27 cellular contexts compared by ENCODE assay signal in genomic region chr13:79932556-79932955, GRCh38.
"Had no signal": no experiment of that assay in that cellular context is flagged by ENCODE, and none has a peak within 500 bp of the region (broad histone marks: within the 10 kb centered on the region; RNA-seq: fewer than 3 reads in every experiment).

No MANE protein-coding gene starts in this region.

- ATAC-seq: activated CD4-positive, alpha-beta T cell treated with anti-CD3 and anti-CD28 coated beads for 36 hours; activated T-cell treated with anti-CD3 and anti-CD28 coated beads, Interleukin-2, amount 50 U/mL, for 4 hours; activated T-helper 17 cell treated with anti-CD3 and anti-CD28 coated beads, Interleukin-2, amount 50 U/mL, for 72 hours; esophagus mucosa; T-helper 17 cell had no signal

- H3K36me3 ChIP-seq: brain microvascular endothelial cell had no signal

- H3K4me3 Mint-ChIP-seq: activated CD4-positive, alpha-beta memory T cell treated with anti-CD3 and anti-CD28 coated beads for 36 hours; activated CD4-positive, alpha-beta T cell treated with anti-CD3 and anti-CD28 coated beads for 36 hours; activated CD4-positive, alpha-beta T cell treated with anti-CD3 and anti-CD28 coated beads, Interleukin-2, amount 10 ng/mL, durations not matched to agents 24 days and 14 days; activated naive CD8-positive, alpha-beta T cell; activated T-cell treated with anti-CD3 and anti-CD28 coated beads, Interleukin-2, amount 50 U/mL, for 4 hours; activated T-helper 17 cell treated with anti-CD3 and anti-CD28 coated beads, Interleukin-2, amount 50 U/mL, for 72 hours; central memory CD8-positive, alpha-beta T cell; T-helper 17 cell; T-helper 2 cell treated with Interferon-gamma antibody and Interleukin-4, amounts not matched to agents 5 μg/mL and 100 μg/mL, for 36 hours had no signal

- H3K4me3 ChIP-seq: coronary artery had no signal

- H3K27ac ChIP-seq: brain microvascular endothelial cell, coronary artery had no signal

- H3K36me3 Mint-ChIP-seq: activated CD4-positive, alpha-beta memory T cell treated with anti-CD3 and anti-CD28 coated beads for 36 hours; activated naive CD8-positive, alpha-beta T cell had no signal

- H3K27me3 ChIP-seq: brain microvascular endothelial cell had no signal

- H3K27ac Mint-ChIP-seq: activated CD4-positive, alpha-beta memory T cell treated with anti-CD3 and anti-CD28 coated beads for 36 hours; activated CD4-positive, alpha-beta T cell treated with anti-CD3 and anti-CD28 coated beads for 36 hours; activated CD4-positive, alpha-beta T cell treated with anti-CD3 and anti-CD28 coated beads, Interleukin-2, amount 10 ng/mL, durations not matched to agents 24 days and 14 days; activated naive CD8-positive, alpha-beta T cell; activated T-helper 17 cell treated with anti-CD3 and anti-CD28 coated beads, Interleukin-2, amount 50 U/mL, for 72 hours; T-helper 17 cell; T-helper 2 cell treated with Interferon-gamma antibody and Interleukin-4, amounts not matched to agents 5 μg/mL and 100 μg/mL, for 36 hours had no signal

- DNase-seq: activated CD4-positive, alpha-beta memory T cell treated with anti-CD3 and anti-CD28 coated beads for 36 hours; activated CD4-positive, alpha-beta T cell treated with anti-CD3 and anti-CD28 coated beads for 36 hours; activated CD4-positive, CD25-positive, alpha-beta regulatory T cell; activated CD4-positive, CD25-positive, alpha-beta regulatory T cell treated with anti-CD3 and anti-CD28 coated beads, Interleukin-2, amount 50 U/mL, for 72 hours; activated effector memory CD4-positive, alpha-beta T cell treated with Interleukin-2 at 50 U/mL for 16 hours; activated gamma-delta T cell treated with Interleukin-2 at 50 U/mL for 16 hours; activated naive CD4-positive, alpha-beta T cell treated with anti-CD3 and anti-CD28 coated beads, Interleukin-2, amount 50 U/mL, for 16 hours; activated naive CD4-positive, alpha-beta T cell treated with Interleukin-2 at 50 U/mL for 16 hours; activated T-cell treated with anti-CD3 and anti-CD28 coated beads, Interleukin-2, amount 50 U/mL, for 4 hours; amniotic stem cell; anterior cingulate cortex; brain microvascular endothelial cell; effector CD8-positive, alpha-beta T cell; foreskin melanocyte; head of caudate nucleus; T-helper 1 cell; T-helper 17 cell had no signal

- H3K27me3 Mint-ChIP-seq: activated CD4-positive, alpha-beta memory T cell treated with anti-CD3 and anti-CD28 coated beads for 36 hours; activated CD4-positive, alpha-beta T cell treated with anti-CD3 and anti-CD28 coated beads for 36 hours; activated CD4-positive, alpha-beta T cell treated with anti-CD3 and anti-CD28 coated beads, Interleukin-2, amount 10 ng/mL, durations not matched to agents 24 days and 14 days; activated naive CD8-positive, alpha-beta T cell; activated T-helper 17 cell treated with anti-CD3 and anti-CD28 coated beads, Interleukin-2, amount 50 U/mL, for 72 hours; central memory CD8-positive, alpha-beta T cell; T-helper 17 cell had no signal

- FAIRE-seq: astrocyte, bronchial epithelial cell, endometrium had no signal

- H3K9me3 Mint-ChIP-seq: activated CD4-positive, alpha-beta T cell treated with anti-CD3 and anti-CD28 coated beads, Interleukin-2, amount 10 ng/mL, durations not matched to agents 24 days and 14 days; T-helper 2 cell treated with Interferon-gamma antibody and Interleukin-4, amounts not matched to agents 5 μg/mL and 100 μg/mL, for 36 hours had no signal

- H3K4me1 Mint-ChIP-seq: activated CD4-positive, alpha-beta T cell treated with anti-CD3 and anti-CD28 coated beads for 36 hours; activated CD4-positive, alpha-beta T cell treated with anti-CD3 and anti-CD28 coated beads, Interleukin-2, amount 10 ng/mL, durations not matched to agents 24 days and 14 days; activated T-helper 17 cell treated with anti-CD3 and anti-CD28 coated beads, Interleukin-2, amount 50 U/mL, for 72 hours; central memory CD8-positive, alpha-beta T cell; T-helper 17 cell had no signal
